ENCODE assay signal across 9 cellular contexts in the genomic region with DNA sequence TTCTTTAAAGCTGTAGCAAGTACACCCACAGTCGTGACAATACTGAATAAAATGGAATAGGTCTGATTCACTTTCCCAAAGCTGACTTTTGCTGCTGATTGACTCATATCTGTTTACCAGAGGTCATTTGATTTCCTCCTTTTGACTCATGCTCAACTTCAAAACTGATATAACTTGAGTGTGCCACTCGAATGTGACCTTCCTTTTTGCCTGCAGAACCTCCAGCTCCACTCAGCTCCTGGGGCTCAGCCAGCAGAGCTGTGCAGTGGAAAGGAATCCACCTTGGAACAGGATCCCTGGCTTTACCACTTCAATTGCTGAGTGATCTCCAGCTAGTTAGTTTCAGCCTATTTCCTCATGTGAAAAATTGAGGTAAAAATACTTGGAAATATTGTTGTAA.
DNase-seq lines count a peak whose midpoint lies in the region; ATAC-seq and TF ChIP-seq lines count a peak whose summit lies in the region.
"Had no signal": no experiment of that assay in that cellular context is flagged by ENCODE, and none has a peak within 500 bp of the region (broad histone marks: within the 10 kb centered on the region; RNA-seq: fewer than 3 reads in every experiment).

No MANE protein-coding gene starts in this region.

- H3K4me1 ChIP-seq in adipocyte (ENCODE audit: control insufficient read depth, insufficient read depth, low read length) (peaks cover 69% of the 10 kb centered on the region), colonic mucosa (peaks cover 4% of the 10 kb centered on the region), HAP-1 (no peaks in the 10 kb centered on the region)

- peak; percentile 75 for ATAC-seq in GM18870 (IDR thresholded peaks at IDR 0.05; ENCODE audit: unreplicated experiment)
- ATAC-seq in HG03175 (IDR thresholded peaks at IDR 0.05; ENCODE audit: unreplicated experiment), result peak; percentile 64
- peak; percentile 63 for ATAC-seq in omental fat pad (ENCODE audit: low FRiP score)

- intact Hi-C loops in colonic mucosa (cut with DNase I), result no loop called here

- H3K36me3 ChIP-seq in adipocyte (ENCODE audit: control insufficient read depth, insufficient read depth, low read length, severe bottlenecking), result no peaks in the 10 kb centered on the region
- no peaks in the 10 kb centered on the region for H3K36me3 ChIP-seq in colonic mucosa
- H3K36me3 ChIP-seq in HAP-1 (replicated peaks), result no peaks in the 10 kb centered on the region

- no peaks in the 10 kb centered on the region for H3K9me3 ChIP-seq in adipocyte (ENCODE audit: control insufficient read depth, low read length)
- H3K9me3 ChIP-seq in colonic mucosa, result no peaks in the 10 kb centered on the region
- H3K9me3 ChIP-seq in HAP-1, result no peaks in the 10 kb centered on the region

- H3K4me3 ChIP-seq in adipocyte (ENCODE audit: low read length) (peak overlapping the region; percentile 63), colonic mucosa (no peak overlapping the region), HAP-1 (no peak overlapping the region)

- DNase-seq in ACHN, result peak; percentile 62
- peak; percentile 56 for DNase-seq in adipocyte (ENCODE audit: low read depth)
- DNase-seq in omental fat pad (ENCODE audit: low spot score), result no peak
- DNase-seq in COR-L47 (lab: John Stamatoyannopoulos, UW), result no peak
- no peak for DNase-seq in colonic mucosa
- no peak for DNase-seq in HAP-1 (ENCODE audit: low spot score in 2 of 2)
- DNase-seq: activated naive CD8-positive, alpha-beta T cell treated with anti-CD3 and anti-CD28 coated beads, Interleukin-2, amount 10 ng/mL, durations not matched to agents 7 days and 5 days had no signal

- H3K27me3 ChIP-seq in adipocyte (replicated peaks; ENCODE audit: control insufficient read depth, insufficient read depth, low read length) (no peaks in the 10 kb centered on the region), colonic mucosa (no peaks in the 10 kb centered on the region), HAP-1 (ENCODE audit: low read depth) (no peaks in the 10 kb centered on the region)

- in situ Hi-C loops in ACHN (cut with HindIII; ENCODE audit: low pct_ligation_motif_present, low pct_unique_long_range_greater_than_20kb, low sequenced_read_pairs) (no loop called here), HAP-1 (cut with MboI; ENCODE audit: low sequenced_read_pairs) (no loop called here)

- H3K9ac ChIP-seq in adipocyte (ENCODE audit: low read length), result peak overlapping the region; percentile 74
- H3K9ac ChIP-seq in colonic mucosa (ENCODE audit: low read depth in 2 of 2, low read length in 2 of 2), result no peak overlapping the region

- H3K27ac ChIP-seq in colonic mucosa, result no peak overlapping the region

- TF ChIP-seq CTCF in omental fat pad (IDR thresholded peaks at IDR 0.05) (no peak), colonic mucosa (IDR thresholded peaks at IDR 0.05) (no peak)

Comparison
In these comparisons a context has a peak if more than half of its experiments do, and no peak if none do; other contexts are left out.
1. DNase-seq: peak in ACHN (single experiment) and adipocyte (single experiment); none in omental fat pad (single experiment), COR-L47 (single experiment), colonic mucosa (single experiment) and HAP-1 (0 of 2).
2. Peak in every context shown above with its lines, with median percentiles within 50 percentile points of each other: ATAC-seq.